ENCODE assay signal across 8 cellular contexts in the genomic region with DNA sequence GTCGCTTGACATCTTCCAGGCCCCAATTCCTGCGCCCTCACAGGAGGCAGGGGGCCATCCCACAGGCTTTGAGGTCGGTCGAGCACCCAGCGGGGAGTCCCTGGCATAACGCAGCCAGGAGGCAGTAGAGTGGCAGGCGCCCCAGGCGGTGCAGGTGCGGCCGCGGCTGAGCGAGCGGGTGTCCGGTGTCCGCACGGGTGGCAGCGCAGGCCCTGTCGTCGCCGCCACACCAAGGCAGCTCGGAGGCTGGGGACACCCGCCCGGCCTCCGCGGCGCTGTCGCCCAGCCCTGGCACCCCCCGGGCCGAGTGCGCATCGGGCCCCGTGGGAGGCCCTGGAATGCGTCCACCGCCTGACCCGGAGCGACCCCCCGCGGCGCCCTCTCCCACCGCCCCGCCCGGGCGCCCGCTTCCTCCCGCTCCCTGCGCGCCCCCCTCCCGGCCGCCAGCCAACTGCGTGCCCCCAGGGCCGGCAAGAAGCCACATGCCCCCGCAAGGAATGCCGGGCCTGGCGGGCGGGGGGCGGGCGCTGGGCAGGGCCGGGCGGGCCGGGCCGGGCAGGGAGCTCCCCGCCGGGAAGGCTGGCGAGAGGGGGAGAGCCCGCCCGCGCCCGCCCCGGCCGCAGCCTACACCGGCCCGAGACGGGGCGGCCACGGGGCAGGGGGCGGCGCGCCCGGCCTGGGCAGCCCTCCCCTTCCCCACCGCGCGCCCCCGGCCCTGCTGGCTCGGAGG. TPM values are rescaled to one million over a fixed set of nuclear protein-coding genes. Genes with fewer than 3 reads are reported as not detected.
A peak's percentile ranks its signal among the peaks of the same experiment; 100 is the strongest.
DNase-seq lines count a peak whose midpoint lies in the region; ATAC-seq and TF ChIP-seq lines count a peak whose summit lies in the region.

No MANE protein-coding gene starts in this region.

- H3K9ac ChIP-seq in trophoblast cell (ENCODE audit: low read length): no peak overlapping the region

- H3K4me3 ChIP-seq in LNCaP clone FGC (ENCODE audit: low read depth, low read length) (no peak overlapping the region), heart right ventricle (peak overlapping the region; percentile 31 to 68 (median 54)), trophoblast cell (ENCODE audit: low read depth, low read length) (peak overlapping the region; percentile 70)

- peak overlapping the region; percentile 61 for H3K18ac ChIP-seq in trophoblast cell (ENCODE audit: low read length)

- H3K4me1 ChIP-seq in heart right ventricle (peaks cover 15 to 52% (median 26%) of the 10 kb centered on the region in 9 donors), trophoblast cell (ENCODE audit: control insufficient read depth in 1 of 2, insufficient read depth in 2 of 2, low read length in 2 of 2) (peaks cover 8 to 18% of the 10 kb centered on the region in 2 experiments)

- peak; percentile 67 for DNase-seq in NCI-H345 (lab: John Stamatoyannopoulos, UW)
- no peak for DNase-seq in NCI-H345 treated with DMSO at 0.1 percent for 48 hours (lab: John Stamatoyannopoulos, UW; ENCODE audit: unreplicated experiment)
- DNase-seq in LNCaP clone FGC (ENCODE audit: low read depth): no peak
- peak in 1 of 2 donors; percentile 22 for DNase-seq in activated naive CD4-positive, alpha-beta T cell treated with anti-CD3 and anti-CD28 coated beads, Interleukin-2, amount 50 U/mL, for 72 hours (ENCODE audit: low spot score in 2 of 2)
- DNase-seq in heart right ventricle: peak in 1 of 2 donors; percentile 67
- peak; percentile 21 to 26 for DNase-seq in trophoblast cell

- H3K23ac ChIP-seq in trophoblast cell (ENCODE audit: low read length): no peak overlapping the region

- peak overlapping the region; percentile 85 for H3K4me2 ChIP-seq in trophoblast cell (ENCODE audit: low read length)

- H3K9me3 Mint-ChIP-seq in activated naive CD4-positive, alpha-beta T cell treated with anti-CD3 and anti-CD28 coated beads, Interleukin-2, amount 50 U/mL, for 72 hours: no peaks in the 10 kb centered on the region

- intact Hi-C loops in heart right ventricle (cut with DNase I): loop anchor here in 7 of 10 donors (1.0 to 10.0 kb wide), 5 partner anchors 33 to 113 kb away; a partner anchor contains a TSS

- peak overlapping the region; percentile 83 for H4K8ac ChIP-seq in trophoblast cell (ENCODE audit: low read depth, low read length)

- peaks cover 2% of the 10 kb centered on the region for H3K79me2 ChIP-seq in trophoblast cell (ENCODE audit: control insufficient read depth, insufficient read depth, low read length, poor library complexity)

- peak overlapping the region; percentile 4 for H3K14ac ChIP-seq in trophoblast cell (ENCODE audit: low read length)

- H2BK12ac ChIP-seq in trophoblast cell (ENCODE audit: low read length): no peak overlapping the region

- peak overlapping the region; percentile 81 to 91 (median 88) for H3K27ac ChIP-seq in heart right ventricle
- no peak overlapping the region for H3K27ac ChIP-seq in trophoblast cell (ENCODE audit: low read depth, low read length)

- H2AFZ ChIP-seq in trophoblast cell (ENCODE audit: insufficient read depth, low read length, poor library complexity): peak overlapping the region; percentile 20

- H3K36me3 Mint-ChIP-seq in activated naive CD4-positive, alpha-beta T cell treated with anti-CD3 and anti-CD28 coated beads, Interleukin-2, amount 50 U/mL, for 72 hours: no peaks in the 10 kb centered on the region

- H2AK5ac ChIP-seq in trophoblast cell (ENCODE audit: low read length): no peak overlapping the region

- peaks cover 0 to 31% (median 5%) of the 10 kb centered on the region in 9 donors for H3K36me3 ChIP-seq in heart right ventricle
- no peaks in the 10 kb centered on the region for H3K36me3 ChIP-seq in trophoblast cell (ENCODE audit: control insufficient read depth in 1 of 2, insufficient read depth in 2 of 2, low read length in 2 of 2)

- no peaks in the 10 kb centered on the region for H3K9me3 ChIP-seq in heart right ventricle
- no peaks in the 10 kb centered on the region for H3K9me3 ChIP-seq in trophoblast cell (ENCODE audit: insufficient read depth, low read depth, low read length)

- WGBS in heart right ventricle, 2 donors: 4 to 5% methylated on average over 29 to 77 of the region's 84 CpGs
- no CpG with 5 or more reads among the region's 84 CpGs for WGBS in trophoblast cell (ENCODE audit: extremely low coverage, insufficient coverage, insufficient read length)

- peak overlapping the region; percentile 68 for H4K91ac ChIP-seq in trophoblast cell (ENCODE audit: low read depth, low read length)

- peaks cover 3% of the 10 kb centered on the region for H3K79me1 ChIP-seq in trophoblast cell (ENCODE audit: low read length)

- TF ChIP-seq CTCF in LNCaP clone FGC (IDR thresholded peaks at IDR 0.05; ENCODE audit: control insufficient read depth, extremely low read depth, insufficient read depth) (peak; percentile 16; the same call in 1 of the 2 replicates), heart right ventricle (IDR thresholded peaks at IDR 0.05) (peak in 8 of 9 donors; percentile 26 to 66 (median 46))

- H2BK120ac ChIP-seq in trophoblast cell (ENCODE audit: insufficient read depth, low read length, poor library complexity): no peak overlapping the region

- H3K27me3 ChIP-seq in heart right ventricle (peaks cover 0 to 20% (median 0%) of the 10 kb centered on the region in 7 donors), trophoblast cell (ENCODE audit: insufficient read depth, low read length) (no peaks in the 10 kb centered on the region)

- no peak overlapping the region for H4K12ac ChIP-seq in trophoblast cell (ENCODE audit: low read depth, low read length)

- no peak overlapping the region for H2BK5ac ChIP-seq in trophoblast cell (ENCODE audit: low read depth, low read length, poor library complexity)

- peak; percentile 31 to 63 for ATAC-seq in activated naive CD4-positive, alpha-beta T cell treated with anti-CD3 and anti-CD28 coated beads, Interleukin-2, amount 50 U/mL, for 72 hours
- ATAC-seq in heart right ventricle: peak; percentile 56 to 80 (median 69)
- no peak for ATAC-seq in GM21576 (IDR thresholded peaks at IDR 0.05; ENCODE audit: unreplicated experiment)
- no peak for ATAC-seq in HG02678 (IDR thresholded peaks at IDR 0.05; ENCODE audit: unreplicated experiment)

- H3K4ac ChIP-seq in trophoblast cell (ENCODE audit: low read depth, low read length): no peak overlapping the region

- H3K27ac Mint-ChIP-seq in activated naive CD4-positive, alpha-beta T cell treated with anti-CD3 and anti-CD28 coated beads, Interleukin-2, amount 50 U/mL, for 72 hours: peak overlapping the region in 1 of 2 donors; percentile 51

RNA-seq across cellular contexts. Expression of a gene that starts 33.9 kb away (rescaled TPM):
- total RNA-seq in activated naive CD4-positive, alpha-beta T cell treated with anti-CD3 and anti-CD28 coated beads, Interleukin-2, amount 50 U/mL, for 72 hours: 1 to 10 TPM in 1 of 2 donors, under 1 TPM in 1; 0.57 to 1.5 TPM
- 10 to 100 TPM; 10.8 to 22.0 (median 15.8) TPM for total RNA-seq in heart right ventricle
- 1 to 10 TPM; 4.6 to 7.7 TPM for polyA plus RNA-seq in heart right ventricle
- polyA plus RNA-seq in trophoblast cell (2013): 1.8 and 2.4 TPM in 2 replicates

Comparison
In these comparisons a context has a peak if more than half of its experiments do, and no peak if none do; other contexts are left out.
1. DNase-seq: peak in NCI-H345 (single experiment) and trophoblast cell (2 of 2); none in NCI-H345 treated with DMSO at 0.1 percent for 48 hours (single experiment) and LNCaP clone FGC (single experiment).
2. ATAC-seq: peak in activated naive CD4-positive, alpha-beta T cell treated with anti-CD3 and anti-CD28 coated beads, Interleukin-2, amount 50 U/mL, for 72 hours (2 of 2) and heart right ventricle (8 of 8); none in GM21576 (single experiment) and HG02678 (single experiment).
3. RNA of a gene that starts 33.9 kb away (total RNA-seq): 10.8 to 22.0 TPM in heart right ventricle; 0.57 to 1.5 TPM in activated naive CD4-positive, alpha-beta T cell treated with anti-CD3 and anti-CD28 coated beads, Interleukin-2, amount 50 U/mL, for 72 hours; every median in the first group is over 4 times any median in the second.